22 cellular contexts compared by ENCODE assay signal in the genomic region with DNA sequence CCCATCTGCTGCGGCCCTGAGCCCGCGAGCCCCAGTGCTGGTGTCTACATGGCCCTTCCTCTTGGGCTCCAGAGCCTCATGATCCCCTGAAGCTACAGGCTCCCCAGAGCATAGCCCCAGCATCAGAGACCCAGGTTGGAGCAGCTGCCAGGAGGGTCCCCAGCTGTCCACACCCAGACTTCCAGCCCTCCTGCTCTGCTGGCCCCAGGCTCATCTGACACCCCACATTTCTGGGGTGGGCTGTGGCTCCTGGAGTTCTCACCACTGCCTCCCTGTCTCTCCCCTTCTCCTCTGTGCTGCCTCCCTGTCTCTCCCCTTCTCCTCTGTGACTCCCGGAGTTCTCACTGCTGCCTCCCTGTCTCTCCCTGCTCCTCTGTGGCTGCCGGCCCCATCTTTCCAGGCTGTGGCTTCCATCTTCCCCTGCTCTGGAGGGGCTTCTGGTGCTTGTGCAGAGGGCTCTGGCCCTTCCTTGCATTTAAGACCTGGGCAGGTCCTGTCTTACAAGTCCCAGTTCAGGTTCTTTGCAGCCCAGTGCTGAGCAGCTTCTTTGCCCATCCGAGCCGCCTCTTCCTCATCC.
DNase-seq lines count a peak whose midpoint lies in the region; ATAC-seq and TF ChIP-seq lines count a peak whose summit lies in the region.
"Had no signal": no experiment of that assay in that cellular context is flagged by ENCODE, and none has a peak within 500 bp of the region (broad histone marks: within the 10 kb centered on the region; RNA-seq: fewer than 3 reads in every experiment).

No MANE protein-coding gene starts in this region.

- no peak for TF ChIP-seq CTCF in gastrocnemius medialis (IDR thresholded peaks at IDR 0.05 in 4 of 5, conservative IDR thresholded peaks at IDR 0.05 in 1 of 5)

- H3K27ac ChIP-seq in BLaER1, result peak overlapping the region; percentile 33
- H3K27ac ChIP-seq in gastrocnemius medialis, result no peak overlapping the region
- H3K27ac ChIP-seq: colonic mucosa, SJSA1, tibial artery had no signal

- in situ Hi-C loops in gastrocnemius medialis (cut with MboI; ENCODE audit: low sequenced_read_pairs in 4 of 4), result no loop called here

- no peak overlapping the region for H3K9ac ChIP-seq in BLaER1

- intact Hi-C loops in posterior vena cava (cut with DNase I) (no loop called here), gastrocnemius medialis (cut with DNase I; ENCODE audit: low total_unique reads) (no loop called here)

- no peaks in the 10 kb centered on the region for H4K20me1 ChIP-seq in BLaER1

- no peak overlapping the region for H3K4me3 ChIP-seq in BLaER1
- H3K4me3 ChIP-seq in gastrocnemius medialis, result no peak overlapping the region
- H3K4me3 ChIP-seq: colonic mucosa, GM12878, SJSA1, tibial artery had no signal

- H3K36me3 ChIP-seq in BLaER1 (peaks cover 5% of the 10 kb centered on the region; the same call in 1 of the 2 replicates), gastrocnemius medialis (no peaks in the 10 kb centered on the region)
- H3K36me3 ChIP-seq: colonic mucosa, SJSA1, tibial artery had no signal

- no peak for TF ChIP-seq POLR2A in gastrocnemius medialis (IDR thresholded peaks at IDR 0.05)

- ATAC-seq in gastrocnemius medialis, result no peak
- ATAC-seq: activated CD4-positive, CD25-positive, alpha-beta regulatory T cell treated with anti-CD3 and anti-CD28 coated beads, Interleukin-2, amount 50 U/mL, for 24 hours; effector memory CD8-positive, alpha-beta T cell; GM12878 had no signal

- peak overlapping the region; percentile 75 for H3K4me2 ChIP-seq in BLaER1

- H3K4me1 ChIP-seq in BLaER1 (peaks cover 54% of the 10 kb centered on the region), gastrocnemius medialis (no peaks in the 10 kb centered on the region)
- H3K4me1 ChIP-seq: colonic mucosa, SJSA1, tibial artery had no signal

- DNase-seq in AG20443 (ENCODE audit: low spot score) (peak; percentile 5), iPS-NIHi7 (ENCODE audit: extremely low spot score) (peak; percentile 4), posterior vena cava (ENCODE audit: low spot score) (peak; percentile 62), activated gamma-delta T cell (lab: John Stamatoyannopoulos, UW) (no peak), NCI-H748 treated with DMSO at 0.1 percent for 48 hours (lab: John Stamatoyannopoulos, UW) (no peak), gastrocnemius medialis (no peak)
- DNase-seq: activated CD4-positive, alpha-beta memory T cell treated with anti-CD3 and anti-CD28 coated beads for 36 hours; activated naive CD4-positive, alpha-beta T cell treated with Interleukin-2 at 50 U/mL for 16 hours; activated T-cell treated with anti-CD3 and anti-CD28 coated beads, Interleukin-2, amount 50 U/mL, for 24 hours; amygdala; effector memory CD8-positive, alpha-beta T cell; erythroblast; Kasumi-1; NCI-H1436; NCI-H2081 treated with DMSO at 0.1 percent for 48 hours; NCI-H226 had no signal

- peaks cover 41% of the 10 kb centered on the region for H3K9me3 ChIP-seq in BLaER1
- no peaks in the 10 kb centered on the region for H3K9me3 ChIP-seq in gastrocnemius medialis
- H3K9me3 ChIP-seq: colonic mucosa had no signal

- H3K27me3 ChIP-seq in BLaER1, result no peaks in the 10 kb centered on the region
- no peaks in the 10 kb centered on the region for H3K27me3 ChIP-seq in gastrocnemius medialis
- H3K27me3 ChIP-seq: colonic mucosa, SJSA1 had no signal

Comparison
In these comparisons a context has a peak if more than half of its experiments do, and no peak if none do; other contexts are left out.
1. DNase-seq: peak in AG20443 (single experiment), iPS-NIHi7 (single experiment) and posterior vena cava (single experiment); none in activated gamma-delta T cell (single experiment), NCI-H748 treated with DMSO at 0.1 percent for 48 hours (single experiment) and gastrocnemius medialis (0 of 2).